31 cellular contexts compared by ENCODE assay signal in genomic region chr3:110858549-110858948, GRCh38.
"Had no signal": no experiment of that assay in that cellular context is flagged by ENCODE, and none has a peak within 500 bp of the region (broad histone marks: within the 10 kb centered on the region; RNA-seq: fewer than 3 reads in every experiment).

No MANE protein-coding gene starts in this region.

- H3K4me1 ChIP-seq: Peyer's patch, SJSA1 had no signal

- H3K9me3 Mint-ChIP-seq: activated CD4-positive, alpha-beta T cell treated with anti-CD3 and anti-CD28 coated beads, Interleukin-2, amount 10 ng/mL, durations not matched to agents 24 days and 14 days; activated CD8-positive, alpha-beta T cell treated with anti-CD3 and anti-CD28 coated beads for 36 hours; activated naive CD8-positive, alpha-beta T cell treated with anti-CD3 and anti-CD28 coated beads for 36 hours; activated T-cell treated with anti-CD3 and anti-CD28 coated beads, Interleukin-2, amount 50 U/mL, for 72 hours; activated T-helper 17 cell treated with anti-CD3 and anti-CD28 coated beads, Interleukin-2, amount 50 U/mL, for 72 hours had no signal

- H3K9me3 ChIP-seq: Peyer's patch, SJSA1 had no signal

- H3K4me3 ChIP-seq: Peyer's patch, SJSA1 had no signal

- H3K4me3 Mint-ChIP-seq: activated CD4-positive, alpha-beta T cell treated with anti-CD3 and anti-CD28 coated beads, Interleukin-2, amount 10 ng/mL, durations not matched to agents 24 days and 14 days; activated CD8-positive, alpha-beta T cell treated with anti-CD3 and anti-CD28 coated beads for 36 hours; activated naive CD8-positive, alpha-beta T cell treated with anti-CD3 and anti-CD28 coated beads for 36 hours; activated T-cell treated with anti-CD3 and anti-CD28 coated beads, Interleukin-2, amount 50 U/mL, for 72 hours; activated T-helper 17 cell treated with anti-CD3 and anti-CD28 coated beads, Interleukin-2, amount 50 U/mL, for 72 hours had no signal

- DNase-seq: activated CD4-positive, alpha-beta T cell treated with anti-CD3 and anti-CD28 coated beads, Interleukin-2, amount 10 ng/mL, durations not matched to agents 24 days and 14 days; activated CD4-positive, alpha-beta T cell treated with anti-CD3 and anti-CD28 coated beads, Interleukin-2, amount 50 U/mL, for 4 hours; activated CD8-positive, alpha-beta T cell treated with anti-CD3 and anti-CD28 coated beads for 36 hours; activated effector memory CD4-positive, alpha-beta T cell treated with anti-CD3 and anti-CD28 coated beads, Interleukin-2, amount 50 U/mL, for 16 hours; activated naive CD4-positive, alpha-beta T cell; activated naive CD4-positive, alpha-beta T cell treated with anti-CD3 and anti-CD28 coated beads, Interleukin-2, amount 50 U/mL, for 16 hours; activated naive CD8-positive, alpha-beta T cell treated with anti-CD3 and anti-CD28 coated beads for 36 hours; activated T-cell treated with anti-CD3 and anti-CD28 coated beads, Interleukin-2, amount 50 U/mL, for 1 hour; activated T-cell treated with anti-CD3 and anti-CD28 coated beads, Interleukin-2, amount 50 U/mL, for 72 hours; amniotic stem cell; aorta; brain microvascular endothelial cell; central memory CD4-positive, alpha-beta T cell; Karpas-422; KBM-7; NCI-H1105; NCI-H1417 treated with DMSO at 0.1 percent for 48 hours; NCI-H187 treated with DMSO at 0.1 percent for 48 hours; NCI-H2081; NCI-H345; NCI-H510A; NCI-H526; NCI-H748 treated with DMSO at 0.1 percent for 48 hours; NK-92 treated with Interleukin-12 subunit alpha and Interleukin-12 subunit beta, amount 100 ng/mL, for 24 hours; PC-3; Peyer's patch; RPMI8226; SHP77 treated with DMSO at 0.1 percent for 48 hours; T1000 had no signal

- H3K27me3 ChIP-seq: brain microvascular endothelial cell, Peyer's patch, SJSA1 had no signal

- H3K27me3 Mint-ChIP-seq: activated T-helper 17 cell treated with anti-CD3 and anti-CD28 coated beads, Interleukin-2, amount 50 U/mL, for 72 hours had no signal

- H3K27ac ChIP-seq: brain microvascular endothelial cell, Peyer's patch, SJSA1 had no signal

- H3K36me3 ChIP-seq: brain microvascular endothelial cell, Peyer's patch, SJSA1 had no signal

- H3K27ac Mint-ChIP-seq: activated CD4-positive, alpha-beta T cell treated with anti-CD3 and anti-CD28 coated beads, Interleukin-2, amount 10 ng/mL, durations not matched to agents 24 days and 14 days; activated CD8-positive, alpha-beta T cell treated with anti-CD3 and anti-CD28 coated beads for 36 hours; activated naive CD8-positive, alpha-beta T cell treated with anti-CD3 and anti-CD28 coated beads for 36 hours; activated T-cell treated with anti-CD3 and anti-CD28 coated beads, Interleukin-2, amount 50 U/mL, for 72 hours; activated T-helper 17 cell treated with anti-CD3 and anti-CD28 coated beads, Interleukin-2, amount 50 U/mL, for 72 hours had no signal

- ATAC-seq: activated CD8-positive, alpha-beta T cell treated with anti-CD3 and anti-CD28 coated beads for 36 hours; activated T-cell treated with anti-CD3 and anti-CD28 coated beads, Interleukin-2, amount 50 U/mL, for 72 hours; activated T-helper 17 cell treated with anti-CD3 and anti-CD28 coated beads, Interleukin-2, amount 50 U/mL, for 72 hours; PC-3 had no signal

- H3K4me1 Mint-ChIP-seq: activated CD4-positive, alpha-beta T cell treated with anti-CD3 and anti-CD28 coated beads, Interleukin-2, amount 10 ng/mL, durations not matched to agents 24 days and 14 days; activated naive CD8-positive, alpha-beta T cell treated with anti-CD3 and anti-CD28 coated beads for 36 hours; activated T-helper 17 cell treated with anti-CD3 and anti-CD28 coated beads, Interleukin-2, amount 50 U/mL, for 72 hours had no signal

- H3K36me3 Mint-ChIP-seq: activated naive CD8-positive, alpha-beta T cell treated with anti-CD3 and anti-CD28 coated beads for 36 hours had no signal
